In the genomic region with DNA sequence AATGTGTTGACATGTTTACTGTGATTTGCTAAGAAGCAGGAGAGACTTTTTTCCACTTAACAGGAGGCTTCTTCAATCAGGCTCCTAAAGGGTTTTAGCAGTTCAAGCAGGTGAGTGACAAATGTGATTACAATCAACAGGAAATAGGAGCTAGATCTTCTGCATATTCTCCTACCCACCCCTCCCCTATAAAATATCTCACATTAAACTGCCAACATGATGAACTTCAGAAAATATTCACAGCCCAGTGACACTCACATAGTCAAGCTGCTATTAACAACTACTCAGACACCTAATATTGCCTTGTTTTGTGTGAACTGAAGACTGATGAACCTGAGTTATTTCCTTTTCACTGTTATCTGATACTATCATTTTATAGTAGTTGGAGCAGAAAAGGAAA, we compare ENCODE assay signal across 25 cellular contexts. TPM values are rescaled to one million over a fixed set of nuclear protein-coding genes. Genes with fewer than 3 reads are reported as not detected.
DNase-seq lines count a peak whose midpoint lies in the region; ATAC-seq and TF ChIP-seq lines count a peak whose summit lies in the region.
"Had no signal": no experiment of that assay in that cellular context is flagged by ENCODE, and none has a peak within 500 bp of the region (broad histone marks: within the 10 kb centered on the region; RNA-seq: fewer than 3 reads in every experiment).

No MANE protein-coding gene starts in this region.

- peak overlapping the region; percentile 46 for H3K4me3 Mint-ChIP-seq in activated naive CD4-positive, alpha-beta T cell treated with anti-CD3 and anti-CD28 coated beads, Interleukin-2, amount 50 U/mL, for 24 hours
- H3K4me3 Mint-ChIP-seq in T-helper 17 cell (no peak overlapping the region), endothelial cell (ENCODE audit: unreplicated experiment) (no peak overlapping the region)
- H3K4me3 Mint-ChIP-seq: activated CD4-positive, alpha-beta T cell treated with anti-CD3 and anti-CD28 coated beads, Interleukin-2, amount 10 ng/mL, durations not matched to agents 7 days and 5 days; dendritic cell treated with granulocyte-macrophage colony-stimulating factor and Interleukin-4, amounts not matched to agents 40 ng/mL and 50 ng/mL, for 4 days had no signal

- no peaks in the 10 kb centered on the region for H3K36me3 ChIP-seq in HCT116 (ENCODE audit: control insufficient read depth in 1 of 2, insufficient read depth in 2 of 2, low read length in 2 of 2)
- H3K36me3 ChIP-seq: gastroesophageal sphincter, left lung had no signal

- peaks cover 26 to 54% of the 10 kb centered on the region in 2 experiments for H3K4me1 ChIP-seq in HCT116 (ENCODE audit: control insufficient read depth in 1 of 2, insufficient read depth in 2 of 2, low read length in 2 of 2)
- H3K4me1 ChIP-seq: gastroesophageal sphincter had no signal

- no peaks in the 10 kb centered on the region for H3K79me2 ChIP-seq in HCT116 (ENCODE audit: insufficient read depth, low read length)
- H3K79me2 ChIP-seq: hepatocyte had no signal

- RAD21 ChIA-PET in HCT116 (lab: Charles Lee; ENCODE audit: low non-redundant PET in 1 of 2, low total read pairs in 2 of 2, uncharacterized antibody in 2 of 2, unreplicated experiment in 2 of 2) = no interaction called here

- H3K27me3 ChIP-seq in HCT116 (ENCODE audit: insufficient read depth, low read length) = no peaks in the 10 kb centered on the region
- H3K27me3 ChIP-seq: gastroesophageal sphincter, left lung had no signal

- intact Hi-C loops in HCT116 (cut with micrococcal nuclease) = loop anchor here (5.0 kb wide), 1 partner anchor 53 kb away; no protein-coding TSS in a partner anchor

- H3K9me2 ChIP-seq in HCT116 (ENCODE audit: insufficient read depth) = no peaks in the 10 kb centered on the region

- CTCF ChIA-PET in HCT116 (lab: Charles Lee) = no interaction called here

- H3K36me3 Mint-ChIP-seq in activated naive CD4-positive, alpha-beta T cell treated with anti-CD3 and anti-CD28 coated beads, Interleukin-2, amount 50 U/mL, for 24 hours = no peaks in the 10 kb centered on the region
- H3K36me3 Mint-ChIP-seq in T-helper 17 cell (ENCODE audit: low read depth) = no peaks in the 10 kb centered on the region
- no peaks in the 10 kb centered on the region for H3K36me3 Mint-ChIP-seq in endothelial cell (ENCODE audit: low read depth, unreplicated experiment)

- H3K27ac ChIP-seq in HCT116 (ENCODE audit: low read depth, low read length) = no peak overlapping the region
- H3K27ac ChIP-seq: gastroesophageal sphincter, GM23248, hepatocyte, left lung, SK-N-MC, VCaP had no signal

- no peaks in the 10 kb centered on the region for H3K9me3 Mint-ChIP-seq in activated naive CD4-positive, alpha-beta T cell treated with anti-CD3 and anti-CD28 coated beads, Interleukin-2, amount 50 U/mL, for 24 hours
- H3K9me3 Mint-ChIP-seq in endothelial cell (ENCODE audit: unreplicated experiment) = no peaks in the 10 kb centered on the region
- H3K9me3 Mint-ChIP-seq: activated CD4-positive, alpha-beta T cell treated with anti-CD3 and anti-CD28 coated beads, Interleukin-2, amount 10 ng/mL, durations not matched to agents 7 days and 5 days; dendritic cell treated with granulocyte-macrophage colony-stimulating factor and Interleukin-4, amounts not matched to agents 40 ng/mL and 50 ng/mL, for 4 days had no signal

- peaks cover 66% of the 10 kb centered on the region for H3K4me1 Mint-ChIP-seq in activated naive CD4-positive, alpha-beta T cell treated with anti-CD3 and anti-CD28 coated beads, Interleukin-2, amount 50 U/mL, for 24 hours
- H3K4me1 Mint-ChIP-seq in T-helper 17 cell (peaks cover 44% of the 10 kb centered on the region), endothelial cell (ENCODE audit: unreplicated experiment) (peaks cover 22% of the 10 kb centered on the region)

- H3K9ac ChIP-seq in HCT116 (ENCODE audit: low read length) = no peak overlapping the region
- H3K9ac ChIP-seq: GM23248 had no signal

- H3K9me3 ChIP-seq in HCT116 (ENCODE audit: control insufficient read depth in 1 of 2, insufficient read depth in 1 of 2, low read depth in 1 of 2, low read length in 2 of 2) (no peaks in the 10 kb centered on the region), T-helper 17 cell (ENCODE audit: control insufficient read depth, low read length, poor library complexity, severe bottlenecking) (no peaks in the 10 kb centered on the region)
- H3K9me3 ChIP-seq: gastroesophageal sphincter, left lung had no signal

- DNase-seq in activated naive CD4-positive, alpha-beta T cell treated with Interleukin-2 at 50 U/mL for 16 hours = no peak
- DNase-seq in HCT116 (ENCODE audit: low read depth, low spot score) (no peak), T-helper 17 cell (no peak), endothelial cell (ENCODE audit: low spot score) (no peak), SK-N-DZ (ENCODE audit: low spot score) (no peak)
- DNase-seq: activated CD4-positive, alpha-beta T cell treated with anti-CD3 and anti-CD28 coated beads, Interleukin-2, amount 10 ng/mL, durations not matched to agents 7 days and 5 days; C1 segment of cervical spinal cord; central memory CD4-positive, alpha-beta T cell; GM23248; Kasumi-1; left lung; NCI-H1694 treated with DMSO at 0.1 percent for 48 hours; posterior cingulate gyrus; stimulated activated CD4-positive, alpha-beta T cell treated with anti-CD3 and anti-CD28 coated beads, Interleukin-12 subunit alpha, Interleukin-12 subunit beta, amount 100 ng/mL, for 4 hours; stimulated activated CD4-positive, alpha-beta T cell treated with anti-CD3 and anti-CD28 coated beads, Interleukin-4, amount 100 ng/mL, for 1 hour; T-helper 9 cell; trophoblast cell had no signal

- peak overlapping the region; percentile 96 for H2AFZ ChIP-seq in HCT116 (ENCODE audit: low read depth, low read length, poor library complexity, severe bottlenecking)
- H2AFZ ChIP-seq: GM23248, hepatocyte had no signal

- TF ChIP-seq CTCF in HCT116 (IDR thresholded peaks at IDR 0.05 in 2 of 3, conservative IDR thresholded peaks at IDR 0.05 in 1 of 3; ENCODE audit: borderline replicate concordance in 1 of 3, insufficient read depth in 1 of 3, low read depth in 2 of 3, low read length in 2 of 3) (no peak), endothelial cell (IDR thresholded peaks at IDR 0.05; ENCODE audit: unreplicated experiment) (no peak)

- no TSS peak for BruUV-seq in HCT116 (replicated peaks; lab: Mats Ljungman, UMichigan)

- peak overlapping the region; percentile 39 for H3K4me2 ChIP-seq in HCT116 (ENCODE audit: low read length)
- H3K4me2 ChIP-seq: hepatocyte had no signal

- POLR2A ChIA-PET in HCT116 (lab: Charles Lee) = no interaction called here

- peak overlapping the region; percentile 85 for H3K27ac Mint-ChIP-seq in activated naive CD4-positive, alpha-beta T cell treated with anti-CD3 and anti-CD28 coated beads, Interleukin-2, amount 50 U/mL, for 24 hours
- H3K27ac Mint-ChIP-seq in T-helper 17 cell (peak overlapping the region; percentile 66), endothelial cell (ENCODE audit: unreplicated experiment) (no peak overlapping the region)
- H3K27ac Mint-ChIP-seq: activated CD4-positive, alpha-beta T cell treated with anti-CD3 and anti-CD28 coated beads, Interleukin-2, amount 10 ng/mL, durations not matched to agents 7 days and 5 days; dendritic cell treated with granulocyte-macrophage colony-stimulating factor and Interleukin-4, amounts not matched to agents 40 ng/mL and 50 ng/mL, for 4 days had no signal

- no peaks in the 10 kb centered on the region for H3K27me3 Mint-ChIP-seq in activated naive CD4-positive, alpha-beta T cell treated with anti-CD3 and anti-CD28 coated beads, Interleukin-2, amount 50 U/mL, for 24 hours
- no peaks in the 10 kb centered on the region for H3K27me3 Mint-ChIP-seq in T-helper 17 cell
- no peaks in the 10 kb centered on the region for H3K27me3 Mint-ChIP-seq in endothelial cell (ENCODE audit: unreplicated experiment)
- H3K27me3 Mint-ChIP-seq: activated CD4-positive, alpha-beta T cell treated with anti-CD3 and anti-CD28 coated beads, Interleukin-2, amount 10 ng/mL, durations not matched to agents 7 days and 5 days; dendritic cell treated with granulocyte-macrophage colony-stimulating factor and Interleukin-4, amounts not matched to agents 40 ng/mL and 50 ng/mL, for 4 days had no signal

- no peak overlapping the region for H3K4me3 ChIP-seq in HCT116 (replicated peaks in 1 of 2; ENCODE audit: low read depth in 1 of 2, low read length in 2 of 2)
- H3K4me3 ChIP-seq: gastroesophageal sphincter, GM23248, hepatocyte, left lung, SK-N-MC had no signal

- no peak for TF ChIP-seq RAD21 in HCT116 (IDR thresholded peaks at IDR 0.05; ENCODE audit: low read depth)

- no peaks in the 10 kb centered on the region for H4K20me1 ChIP-seq in HCT116 (ENCODE audit: insufficient read depth)

- no peak for ATAC-seq in HCT116
- ATAC-seq in T-helper 17 cell = no peak
- ATAC-seq in HG03469 (IDR thresholded peaks at IDR 0.05; ENCODE audit: unreplicated experiment) = no peak
- ATAC-seq: gastroesophageal sphincter, left lung, sciatic nerve had no signal

- TF ChIP-seq POLR2A in HCT116 (IDR thresholded peaks at IDR 0.05; ENCODE audit: borderline replicate concordance, extremely low read depth, insufficient read depth, insufficient read length) = no peak

TF ChIP-seq in HCT116, 20 proteins besides CTCF, POLR2A, EP300 and RAD21:
- TF ChIP-seq CBX3 (IDR thresholded peaks at IDR 0.05; ENCODE audit: low read depth) (no peak), EGR1 (IDR thresholded peaks at IDR 0.05; ENCODE audit: low read depth) (no peak), EZH2phosphoT487 (IDR thresholded peaks at IDR 0.05; ENCODE audit: borderline replicate concordance) (no peak), CEBPB (IDR thresholded peaks at IDR 0.05; ENCODE audit: low read depth) (no peak), ZNF274 (IDR thresholded peaks at IDR 0.05; ENCODE audit: low read depth, low read length) (no peak), SIN3A (IDR thresholded peaks at IDR 0.05; ENCODE audit: low read depth) (no peak), YY1 (IDR thresholded peaks at IDR 0.05; ENCODE audit: extremely low read depth, insufficient replicate concordance, low read depth, low read length) (no peak), JUND (IDR thresholded peaks at IDR 0.05) (no peak), ELF1 (IDR thresholded peaks at IDR 0.05; ENCODE audit: borderline replicate concordance, low read depth) (no peak)

RNA-seq across cellular contexts. Expression of a gene that starts 55.9 kb away (rescaled TPM):
- total RNA-seq in HCT116 (2021; ENCODE audit: unreplicated experiment) (6.3 TPM), T-helper 17 cell (10 to 100 TPM; 58.0 to 58.9 TPM), endothelial cell (ENCODE audit: unreplicated experiment) (176 TPM)
- 4.4 and 7.9 TPM in 2 replicates for polyA plus RNA-seq in HCT116 (2012)
- 41.0 and 45.3 TPM in 2 replicates for polyA plus RNA-seq in SK-N-DZ (2014; cell fraction: cytosol; rRNA removed)
- 11.3 and 18.4 TPM in 2 replicates for polyA plus RNA-seq in SK-N-DZ (2014; cell fraction: nucleus; rRNA removed)
